27 cellular contexts compared by ENCODE assay signal in the genomic region with DNA sequence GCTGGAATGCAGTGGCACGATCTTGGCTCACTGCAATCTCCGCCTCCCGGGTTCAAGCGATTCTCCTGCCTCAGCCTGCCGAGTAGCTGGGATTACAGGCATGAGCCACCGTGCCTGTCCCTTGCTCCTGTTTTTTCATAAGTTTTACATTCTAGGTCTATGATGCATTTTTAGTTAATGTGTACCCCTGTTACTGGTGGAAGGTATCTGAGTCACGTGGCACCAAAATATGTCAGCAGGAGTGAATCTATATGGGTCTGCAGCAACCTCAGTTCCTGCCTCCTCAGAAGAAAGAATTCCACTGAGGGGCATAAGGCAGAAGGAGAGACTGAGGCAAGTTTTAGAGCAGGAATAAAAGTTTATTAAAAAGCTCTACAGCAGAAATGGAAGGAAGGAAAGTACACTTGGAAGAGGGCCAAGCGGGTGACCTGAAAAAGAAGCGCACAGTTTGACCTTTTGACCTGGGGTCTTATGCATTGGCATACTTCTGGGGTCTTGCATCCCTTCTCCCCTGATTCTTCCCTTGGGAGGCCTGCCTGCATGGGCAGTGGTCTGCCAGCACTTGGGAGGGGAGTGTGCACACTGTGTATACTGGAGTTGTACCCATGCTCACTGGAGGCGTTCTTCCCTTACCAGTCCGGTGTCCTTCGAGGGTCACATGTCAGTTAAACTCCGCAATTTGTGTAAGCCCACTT. TPM values are rescaled to one million over a fixed set of nuclear protein-coding genes. Genes with fewer than 3 reads are reported as not detected.
A peak's percentile ranks its signal among the peaks of the same experiment; 100 is the strongest.
DNase-seq lines count a peak whose midpoint lies in the region; ATAC-seq, FAIRE-seq and TF ChIP-seq lines count a peak whose summit lies in the region.
"Had no signal": no experiment of that assay in that cellular context is flagged by ENCODE, and none has a peak within 500 bp of the region (broad histone marks: within the 10 kb centered on the region; RNA-seq: fewer than 3 reads in every experiment).

No MANE protein-coding gene starts in this region.

- no peak overlapping the region for H2AK5ac ChIP-seq in neuronal stem cell (ENCODE audit: low read depth, low read length)

- H3K27ac Mint-ChIP-seq in activated naive CD8-positive, alpha-beta T cell: no peak overlapping the region
- no peak overlapping the region for H3K27ac Mint-ChIP-seq in activated naive CD8-positive, alpha-beta T cell treated with anti-CD3 and anti-CD28 coated beads, Interleukin-2, amount 50 U/mL, for 24 hours
- H3K27ac Mint-ChIP-seq in type B pancreatic cell: no peak overlapping the region
- H3K27ac Mint-ChIP-seq: activated CD4-positive, alpha-beta T cell treated with anti-CD3 and anti-CD28 coated beads for 36 hours; activated CD8-positive, alpha-beta T cell treated with anti-CD3 and anti-CD28 coated beads for 36 hours; activated naive CD4-positive, alpha-beta T cell treated with anti-CD3 and anti-CD28 coated beads, Interleukin-2, amount 50 U/mL, for 24 hours; activated T-helper 2 cell treated with anti-CD3 and anti-CD28 coated beads, Interferon-gamma antibody, Interleukin-2, Interleukin-4, amounts not matched to agents 10 μg/mL and 5 μg/mL and 100 μg/mL, durations not matched to agents 14 hours and 24 hours and 36 hours; CD4-positive, alpha-beta T cell; naive thymus-derived CD8-positive, alpha-beta T cell had no signal

- H3K27me3 Mint-ChIP-seq in activated naive CD8-positive, alpha-beta T cell: peaks cover 20% of the 10 kb centered on the region
- peaks cover 25% of the 10 kb centered on the region for H3K27me3 Mint-ChIP-seq in activated naive CD8-positive, alpha-beta T cell treated with anti-CD3 and anti-CD28 coated beads, Interleukin-2, amount 50 U/mL, for 24 hours
- peaks cover 40% of the 10 kb centered on the region for H3K27me3 Mint-ChIP-seq in type B pancreatic cell

- no peak for FAIRE-seq in K562 (lab: Jason Lieb, UNC)

- no peak for DNase-seq in activated naive CD8-positive, alpha-beta T cell treated with anti-CD3 and anti-CD28 coated beads, Interleukin-2, amount 50 U/mL, for 24 hours
- DNase-seq in K562 (ENCODE audit: extremely low read depth in 1 of 4, low spot score in 3 of 4): no peak
- no peak for DNase-seq in left lobe of liver (ENCODE audit: low spot score)
- no peak for DNase-seq in type B pancreatic cell (ENCODE audit: extremely low spot score, unreplicated experiment)
- DNase-seq in left colon: no peak
- no peak for DNase-seq in stimulated activated CD4-positive, alpha-beta T cell treated with anti-CD3 and anti-CD28 coated beads, Interleukin-4, amount 100 ng/mL, for 1 hour
- DNase-seq in neuronal stem cell (ENCODE audit: low spot score): no peak
- DNase-seq: activated CD4-positive, alpha-beta T cell treated with anti-CD3 and anti-CD28 coated beads for 36 hours; activated CD8-positive, alpha-beta T cell treated with anti-CD3 and anti-CD28 coated beads for 36 hours; CD4-positive, alpha-beta T cell; DMS153; HCEC 1CT; lower lobe of right lung; naive thymus-derived CD8-positive, alpha-beta T cell; NCI-H446 treated with DMSO at 0.1 percent for 48 hours; NCI-H82; stimulated activated naive CD8-positive, alpha-beta T cell treated with anti-CD3 and anti-CD28 coated beads, Interleukin-15, Interleukin-2, amounts not matched to agents 100 U/mL and 50 U/mL, for 24 hours had no signal

- peaks cover 42% of the 10 kb centered on the region for H3K79me2 ChIP-seq in K562 (ENCODE audit: control insufficient read depth, insufficient read depth, low read length)
- H3K79me2 ChIP-seq: parathyroid adenoma had no signal

- TF ChIP-seq CTCF in K562 (IDR thresholded peaks at IDR 0.05 in 2 of 3, conservative IDR thresholded peaks at IDR 0.05 in 1 of 3; ENCODE audit: insufficient read depth in 2 of 3, low read depth in 1 of 3, low read length in 3 of 3): no peak
- TF ChIP-seq CTCF in type B pancreatic cell (conservative IDR thresholded peaks at IDR 0.05): no peak

- H2BK120ac ChIP-seq in neuronal stem cell (ENCODE audit: low read depth, low read length): no peak overlapping the region

- TF ChIP-seq POLR2A in K562 (conservative IDR thresholded peaks at IDR 0.05): 0 out of 2 replicates have a peak, but pooled peaks have one; percentile 6

- H3K9me3 ChIP-seq in K562 (replicated peaks; ENCODE audit: control insufficient read depth, insufficient read depth, low read depth, low read length) (no peaks in the 10 kb centered on the region), neuronal stem cell (replicated peaks in 1 of 2; ENCODE audit: control insufficient read depth in 2 of 2, insufficient read depth in 1 of 2, low read depth in 1 of 2, low read length in 2 of 2) (peaks cover 0 to 1% of the 10 kb centered on the region in 2 donors)
- H3K9me3 ChIP-seq: breast epithelium, gastroesophageal sphincter, lower lobe of right lung, right atrium auricular region had no signal

- H3K27me3 ChIP-seq in K562 (ENCODE audit: control insufficient read depth in 2 of 2, insufficient read depth in 2 of 2, low read length in 2 of 2) (no peaks in the 10 kb centered on the region), neuronal stem cell (ENCODE audit: control insufficient read depth in 3 of 3, insufficient read depth in 3 of 3, low read depth in 1 of 3, low read length in 3 of 3) (peaks cover 0 to 18% (median 0%) of the 10 kb centered on the region in 3 experiments)

- TF ChIP-seq EP300 in K562 (IDR thresholded peaks at IDR 0.05; ENCODE audit: low read length): no peak

- no peak for ATAC-seq in activated naive CD8-positive, alpha-beta T cell treated with anti-CD3 and anti-CD28 coated beads, Interleukin-2, amount 50 U/mL, for 24 hours
- ATAC-seq in K562 (no peak), left lobe of liver (peak; percentile 12), left colon (no peak)
- ATAC-seq: activated CD8-positive, alpha-beta T cell treated with anti-CD3 and anti-CD28 coated beads for 36 hours; gastroesophageal sphincter; stimulated activated naive CD8-positive, alpha-beta T cell treated with anti-CD3 and anti-CD28 coated beads, Interleukin-15, Interleukin-2, amounts not matched to agents 100 U/mL and 50 U/mL, for 24 hours had no signal

- WGBS in K562 (ENCODE audit: insufficient coverage, low coverage, missing lambda C conversion rate): 44% methylated on average over 13 of the region's 13 CpGs
- no CpG with 5 or more reads among the region's 13 CpGs for WGBS in neuronal stem cell (ENCODE audit: extremely low coverage in 2 of 2, insufficient read length in 2 of 2, insufficient replicate concordance in 1 of 2), 2 donors

- intact Hi-C loops in K562 (cut with micrococcal nuclease) (no loop called here), left colon (cut with DNase I, micrococcal nuclease) (no loop called here)

- H3K9me3 Mint-ChIP-seq in activated naive CD8-positive, alpha-beta T cell (ENCODE audit: low read depth): no peaks in the 10 kb centered on the region
- no peaks in the 10 kb centered on the region for H3K9me3 Mint-ChIP-seq in activated naive CD8-positive, alpha-beta T cell treated with anti-CD3 and anti-CD28 coated beads, Interleukin-2, amount 50 U/mL, for 24 hours
- H3K9me3 Mint-ChIP-seq in type B pancreatic cell: no peaks in the 10 kb centered on the region
- H3K9me3 Mint-ChIP-seq: activated CD8-positive, alpha-beta T cell treated with anti-CD3 and anti-CD28 coated beads for 36 hours; activated naive CD4-positive, alpha-beta T cell treated with anti-CD3 and anti-CD28 coated beads, Interleukin-2, amount 50 U/mL, for 24 hours; activated T-helper 2 cell treated with anti-CD3 and anti-CD28 coated beads, Interferon-gamma antibody, Interleukin-2, Interleukin-4, amounts not matched to agents 10 μg/mL and 5 μg/mL and 100 μg/mL, durations not matched to agents 14 hours and 24 hours and 36 hours; CD4-positive, alpha-beta T cell; naive thymus-derived CD8-positive, alpha-beta T cell had no signal

- H3K4me3 ChIP-seq in K562 (no peak overlapping the region), neuronal stem cell (ENCODE audit: low read length in 2 of 2) (no peak overlapping the region)

- no peak overlapping the region for H3K14ac ChIP-seq in neuronal stem cell (ENCODE audit: low read length)

- H3K4me3 Mint-ChIP-seq in activated naive CD8-positive, alpha-beta T cell: peak overlapping the region; percentile 60
- H3K4me3 Mint-ChIP-seq in activated naive CD8-positive, alpha-beta T cell treated with anti-CD3 and anti-CD28 coated beads, Interleukin-2, amount 50 U/mL, for 24 hours: no peak overlapping the region
- H3K4me3 Mint-ChIP-seq in type B pancreatic cell: peak overlapping the region; percentile 65
- H3K4me3 Mint-ChIP-seq: activated CD4-positive, alpha-beta T cell treated with anti-CD3 and anti-CD28 coated beads for 36 hours; activated CD8-positive, alpha-beta T cell treated with anti-CD3 and anti-CD28 coated beads for 36 hours; activated naive CD4-positive, alpha-beta T cell treated with anti-CD3 and anti-CD28 coated beads, Interleukin-2, amount 50 U/mL, for 24 hours; CD4-positive, alpha-beta T cell had no signal

- POLR2A ChIA-PET in K562 (lab: Yijun Ruan, JAX): interaction anchor here (0.7 to 3.2 kb wide), 9 partner anchors 12 to 343 kb away, joined by 3 to 14 read pairs (median 3); partner anchors contain the start of gene ATAD2B

- H2BK5ac ChIP-seq in neuronal stem cell (ENCODE audit: low read length): no peak overlapping the region

- H4K91ac ChIP-seq in neuronal stem cell (ENCODE audit: low read depth, low read length, poor library complexity): no peak overlapping the region

- peaks cover 34 to 43% of the 10 kb centered on the region in 2 experiments for H3K4me1 ChIP-seq in K562 (replicated peaks in 1 of 2; ENCODE audit: control insufficient read depth in 2 of 2, insufficient read depth in 2 of 2, low read length in 2 of 2)
- H3K4me1 ChIP-seq in neuronal stem cell (ENCODE audit: control insufficient read depth in 2 of 2, insufficient read depth in 1 of 2, low read depth in 1 of 2, low read length in 2 of 2): peaks cover 0 to 7% of the 10 kb centered on the region in 2 donors
- H3K4me1 ChIP-seq: breast epithelium, parathyroid adenoma had no signal

- no peak overlapping the region for H3K23ac ChIP-seq in neuronal stem cell (ENCODE audit: low read depth, low read length, poor library complexity)

- H3K36me3 Mint-ChIP-seq in activated naive CD8-positive, alpha-beta T cell: no peaks in the 10 kb centered on the region
- H3K36me3 Mint-ChIP-seq in activated naive CD8-positive, alpha-beta T cell treated with anti-CD3 and anti-CD28 coated beads, Interleukin-2, amount 50 U/mL, for 24 hours (ENCODE audit: low read depth): no peaks in the 10 kb centered on the region
- H3K36me3 Mint-ChIP-seq in type B pancreatic cell: no peaks in the 10 kb centered on the region
- H3K36me3 Mint-ChIP-seq: activated naive CD4-positive, alpha-beta T cell treated with anti-CD3 and anti-CD28 coated beads, Interleukin-2, amount 50 U/mL, for 24 hours had no signal

- H2BK15ac ChIP-seq in neuronal stem cell (ENCODE audit: low read length): no peak overlapping the region

- H3K9ac ChIP-seq in K562 (ENCODE audit: insufficient read depth in 1 of 2, low read depth in 2 of 2, low read length in 2 of 2) (peak overlapping the region; percentile 95 to 97; a peak in 3 of 4 replicates), neuronal stem cell (ENCODE audit: low read depth, low read length, poor library complexity) (no peak overlapping the region)
- H3K9ac ChIP-seq: parathyroid adenoma had no signal

- in situ Hi-C loops in K562 (cut with MboI): no loop called here

- no peak overlapping the region for H3K4ac ChIP-seq in neuronal stem cell (ENCODE audit: low read length)

- H3K18ac ChIP-seq in neuronal stem cell (ENCODE audit: low read length): no peak overlapping the region

- H3K79me1 ChIP-seq in neuronal stem cell (ENCODE audit: low read depth, low read length): no peaks in the 10 kb centered on the region

- peak overlapping the region; percentile 85 for H2AFZ ChIP-seq in K562 (ENCODE audit: low read depth, low read length)
- H2AFZ ChIP-seq in neuronal stem cell (ENCODE audit: low read length): no peak overlapping the region
- H2AFZ ChIP-seq: parathyroid adenoma had no signal

- H3K36me3 ChIP-seq in K562 (ENCODE audit: control insufficient read depth, insufficient read depth, low read length) (peaks cover 13% of the 10 kb centered on the region; the same call in 2 of the 3 replicates), neuronal stem cell (replicated peaks in 1 of 2; ENCODE audit: control insufficient read depth in 2 of 2, insufficient read depth in 2 of 2, low read length in 2 of 2) (no peaks in the 10 kb centered on the region)
- H3K36me3 ChIP-seq: breast epithelium, gastroesophageal sphincter, lower lobe of right lung, right atrium auricular region had no signal

- H4K20me1 ChIP-seq in K562 (replicated peaks; ENCODE audit: control insufficient read depth, insufficient read depth, low read length): no peaks in the 10 kb centered on the region

- no peak overlapping the region for H4K8ac ChIP-seq in neuronal stem cell (ENCODE audit: low read depth, low read length)

- CTCF ChIA-PET in K562 (lab: Yijun Ruan, JAX; ENCODE audit: low intra/inter-chr PET ratio): no interaction called here

- no TSS peak for BruUV-seq in K562 (replicated peaks; lab: Mats Ljungman, UMichigan)

- H3K4me1 Mint-ChIP-seq in activated naive CD8-positive, alpha-beta T cell (ENCODE audit: low read depth): peaks cover 5% of the 10 kb centered on the region
- peaks cover 5% of the 10 kb centered on the region for H3K4me1 Mint-ChIP-seq in activated naive CD8-positive, alpha-beta T cell treated with anti-CD3 and anti-CD28 coated beads, Interleukin-2, amount 50 U/mL, for 24 hours
- H3K4me1 Mint-ChIP-seq in type B pancreatic cell (ENCODE audit: unreplicated experiment): no peaks in the 10 kb centered on the region

- H3K27ac ChIP-seq in K562 (ENCODE audit: extremely low read depth, low read depth, low read length) (peak overlapping the region; percentile 99), neuronal stem cell (replicated peaks; ENCODE audit: low read length) (no peak overlapping the region)
- H3K27ac ChIP-seq: 22Rv1, breast epithelium, gastroesophageal sphincter, lower lobe of right lung, parathyroid adenoma, right atrium auricular region had no signal

- H3K4me2 ChIP-seq in K562 (ENCODE audit: insufficient read depth, low read length) (peak overlapping the region; percentile 93), neuronal stem cell (ENCODE audit: insufficient read depth, low read length, poor library complexity, severe bottlenecking) (no peak overlapping the region)

- no peak overlapping the region for H2BK12ac ChIP-seq in neuronal stem cell (ENCODE audit: low read length)

- no peaks in the 10 kb centered on the region for H3K9me1 ChIP-seq in K562 (ENCODE audit: control insufficient read depth, insufficient read depth, low read length)

- TF ChIP-seq RAD21 in K562 (CRISPR knock-in tag; conservative IDR thresholded peaks at IDR 0.05 in 1 of 2, IDR thresholded peaks at IDR 0.05 in 1 of 2): no peak

RNA-seq across cellular contexts. Expression of gene MFSD2B, which starts 1.1 kb away (rescaled TPM):
- 9.6 and 15.1 TPM in 2 replicates for total RNA-seq in K562 (2011; cell fraction: chromatin; rRNA removed; ENCODE audit: low replicate concordance)
- total RNA-seq in K562 (2011; cell fraction: nucleolus; rRNA removed): 9.7 and 11.7 TPM in 2 replicates
- 8.9 and 13.0 TPM in 2 replicates for total RNA-seq in K562 (2011; cell fraction: nucleoplasm; rRNA removed)
- 5.5 and 9.1 TPM in 2 replicates for total RNA-seq in K562 (2014; rRNA removed)
- 5.2 and 6.8 TPM in 2 replicates for total RNA-seq in K562 (2014; rRNA removed; fragmentation: Illumina TruSeq; extraction: Trizol)
- total RNA-seq in K562 (2015; rRNA removed; fragmentation: Illumina TruSeq; extraction: Trizol): 7.2 and 8.0 TPM in 2 replicates
- 10.4 and 10.9 TPM in 2 replicates for total RNA-seq in K562 (2021)
- 6.8 and 8.0 TPM in 2 replicates for polyA plus RNA-seq in K562 (2011; rRNA removed)
- 4.5 and 9.0 TPM in 2 replicates for polyA plus RNA-seq in K562 (2011; cell fraction: cytosol; rRNA removed)
- polyA plus RNA-seq in K562 (2011; cell fraction: nucleus; rRNA removed): 10.2 and 25.4 TPM in 2 replicates
- polyA plus RNA-seq in K562 (2012): 9.0 and 11.1 TPM in 2 replicates
- 10.5 and 10.7 TPM in 2 replicates for polyA plus RNA-seq in K562 (2014; fragmentation: Illumina TruSeq; extraction: Trizol)
- 1 to 10 TPM; 2.6 to 3.6 TPM for polyA plus RNA-seq in K562 (2014; fragmentation: Nextera tagmentation; extraction: Ambion mirVana)
- polyA plus RNA-seq in K562 (2014; rRNA removed): 8.4 and 9.9 TPM in 2 replicates
- 2.2 and 3.3 TPM in 2 replicates for polyA minus RNA-seq in K562 (2011; rRNA and poly(A)+ RNA removed)
- 3.4 and 4.2 TPM in 2 replicates for polyA minus RNA-seq in K562 (2011; cell fraction: cytosol; rRNA and poly(A)+ RNA removed)
- 4.2 and 8.2 TPM in 2 replicates for polyA minus RNA-seq in K562 (2011; cell fraction: nucleus; rRNA and poly(A)+ RNA removed)
- not detected for total RNA-seq in left lobe of liver
- 0.24 TPM in 1 of 2 replicates, not detected in the other for total RNA-seq in type B pancreatic cell (ENCODE audit: low replicate concordance)
- total RNA-seq in left colon: under 1 TPM in 1 of 2 donors, not detected in 1; 0.09 TPM
- 0.20 TPM for polyA plus RNA-seq in neuronal stem cell (2013, experiment 1 of 2)
- polyA plus RNA-seq in neuronal stem cell (2013, experiment 2 of 2): 0.58 TPM
- total RNA-seq: activated CD4-positive, alpha-beta T cell treated with anti-CD3 and anti-CD28 coated beads for 36 hours; breast epithelium; kidney epithelial cell; smooth muscle cell had no signal

RNA-seq across cellular contexts. Expression of gene WDCP, which starts 38.4 kb away (rescaled TPM):
- 40.6 and 41.2 TPM in 2 replicates for total RNA-seq in K562 (2011; cell fraction: chromatin; rRNA removed; ENCODE audit: low replicate concordance)
- 18.8 and 21.0 TPM in 2 replicates for total RNA-seq in K562 (2011; cell fraction: nucleolus; rRNA removed)
- 22.8 and 23.7 TPM in 2 replicates for total RNA-seq in K562 (2011; cell fraction: nucleoplasm; rRNA removed)
- total RNA-seq in K562 (2014; rRNA removed): 10.1 and 13.2 TPM in 2 replicates
- total RNA-seq in K562 (2014; rRNA removed; fragmentation: Illumina TruSeq; extraction: Trizol): 21.8 and 23.0 TPM in 2 replicates
- total RNA-seq in K562 (2015; rRNA removed; fragmentation: Illumina TruSeq; extraction: Trizol): 20.0 and 20.8 TPM in 2 replicates
- 30.4 and 31.0 TPM in 2 replicates for total RNA-seq in K562 (2021)
- 36.2 and 41.4 TPM in 2 replicates for polyA plus RNA-seq in K562 (2011; rRNA removed)
- polyA plus RNA-seq in K562 (2011; cell fraction: cytosol; rRNA removed): 18.2 and 21.5 TPM in 2 replicates
- polyA plus RNA-seq in K562 (2011; cell fraction: nucleus; rRNA removed): 35.7 and 40.6 TPM in 2 replicates
- polyA plus RNA-seq in K562 (2012): 8.0 and 12.1 TPM in 2 replicates
- polyA plus RNA-seq in K562 (2014; fragmentation: Illumina TruSeq; extraction: Trizol): 18.9 and 24.9 TPM in 2 replicates
- polyA plus RNA-seq in K562 (2014; fragmentation: Nextera tagmentation; extraction: Ambion mirVana): 10 to 100 TPM; 11.9 to 25.1 TPM
- 14.2 and 16.2 TPM in 2 replicates for polyA plus RNA-seq in K562 (2014; rRNA removed)
- 51.8 and 69.9 TPM in 2 replicates for polyA minus RNA-seq in K562 (2011; rRNA and poly(A)+ RNA removed)
- polyA minus RNA-seq in K562 (2011; cell fraction: cytosol; rRNA and poly(A)+ RNA removed): 7.6 and 12.2 TPM in 2 replicates
- polyA minus RNA-seq in K562 (2011; cell fraction: nucleus; rRNA and poly(A)+ RNA removed): 10.0 and 11.9 TPM in 2 replicates
- 6.8 TPM for total RNA-seq in left lobe of liver
- total RNA-seq in type B pancreatic cell (ENCODE audit: low replicate concordance): 12.3 and 24.6 TPM in 2 replicates
- total RNA-seq in left colon: 1 to 10 TPM; 3.2 to 4.2 TPM
- 11.0 TPM for polyA plus RNA-seq in neuronal stem cell (2013, experiment 1 of 2)
- polyA plus RNA-seq in neuronal stem cell (2013, experiment 2 of 2): 10.8 TPM

RNA-seq across cellular contexts. Expression of gene FKBP1B, which starts 40.7 kb away (rescaled TPM):
- 4.5 and 7.5 TPM in 2 replicates for total RNA-seq in K562 (2011; cell fraction: chromatin; rRNA removed; ENCODE audit: low replicate concordance)
- total RNA-seq in K562 (2011; cell fraction: nucleolus; rRNA removed): 2.4 and 2.7 TPM in 2 replicates
- total RNA-seq in K562 (2011; cell fraction: nucleoplasm; rRNA removed): 3.9 and 7.7 TPM in 2 replicates
- 1.6 and 2.0 TPM in 2 replicates for total RNA-seq in K562 (2014; rRNA removed)
- total RNA-seq in K562 (2014; rRNA removed; fragmentation: Illumina TruSeq; extraction: Trizol): 2.4 and 2.8 TPM in 2 replicates
- 1.3 and 1.6 TPM in 2 replicates for total RNA-seq in K562 (2015; rRNA removed; fragmentation: Illumina TruSeq; extraction: Trizol)
- 1.6 and 2.4 TPM in 2 replicates for total RNA-seq in K562 (2021)
- polyA plus RNA-seq in K562 (2011; rRNA removed): 9.4 and 14.1 TPM in 2 replicates
- polyA plus RNA-seq in K562 (2011; cell fraction: cytosol; rRNA removed): 10.5 and 10.6 TPM in 2 replicates
- polyA plus RNA-seq in K562 (2011; cell fraction: nucleus; rRNA removed): 10.7 and 14.9 TPM in 2 replicates
- 2.8 and 3.7 TPM in 2 replicates for polyA plus RNA-seq in K562 (2012)
- polyA plus RNA-seq in K562 (2014; fragmentation: Illumina TruSeq; extraction: Trizol): 2.8 and 2.9 TPM in 2 replicates
- 1 to 10 TPM in 1 of 2 experiments, under 1 TPM in 1; 0.58 to 1.2 TPM for polyA plus RNA-seq in K562 (2014; fragmentation: Nextera tagmentation; extraction: Ambion mirVana)
- polyA plus RNA-seq in K562 (2014; rRNA removed): 2.3 and 3.7 TPM in 2 replicates
- polyA minus RNA-seq in K562 (2011; rRNA and poly(A)+ RNA removed): 4.1 and 7.1 TPM in 2 replicates
- 2.2 TPM in 1 of 2 replicates, not detected in the other for polyA minus RNA-seq in K562 (2011; cell fraction: cytosol; rRNA and poly(A)+ RNA removed)
- polyA minus RNA-seq in K562 (2011; cell fraction: nucleus; rRNA and poly(A)+ RNA removed): 0.81 and 1.9 TPM in 2 replicates
- total RNA-seq in left lobe of liver: 9.5 TPM
- 19.0 and 23.0 TPM in 2 replicates for total RNA-seq in type B pancreatic cell (ENCODE audit: low replicate concordance)
- 10 to 100 TPM; 16.5 to 22.3 TPM for total RNA-seq in left colon
- polyA plus RNA-seq in neuronal stem cell (2013, experiment 1 of 2): 40.0 TPM
- 38.5 TPM for polyA plus RNA-seq in neuronal stem cell (2013, experiment 2 of 2)
